1 cellular context compared by ENCODE assay signal in genomic region chr1:1780598-1781525, GRCh38.
TF ChIP-seq lines count a peak whose summit lies in the region.

No MANE protein-coding gene starts in this region.

TF ChIP-seq in K562, 482 proteins besides CTCF, POLR2A, EP300 and RAD21 (continued from another document):
- no peak for TF ChIP-seq PHTF2 (CRISPR knock-in tag; IDR thresholded peaks at IDR 0.05)
- TF ChIP-seq CAMTA2 (CRISPR knock-in tag; conservative IDR thresholded peaks at IDR 0.05): no peak
- no peak for TF ChIP-seq ETS1 (conservative IDR thresholded peaks at IDR 0.05; ENCODE audit: control insufficient read depth, low read depth, low read length)
- TF ChIP-seq TCF7L2 (IDR thresholded peaks at IDR 0.05; ENCODE audit: low read depth, low read length): no peak
- TF ChIP-seq CC2D1A (IDR thresholded peaks at IDR 0.05): no peak
- TF ChIP-seq RBFOX2 (IDR thresholded peaks at IDR 0.05; ENCODE audit: low read depth, low read length): no peak
- 0 out of 2 replicates have a peak, but pooled peaks have one; percentile 5 for TF ChIP-seq SIN3B (IDR thresholded peaks at IDR 0.05; ENCODE audit: low read depth)
TF ChIP-seq in K562: peak in this region for 10.
